In genomic region chr2:110441905-110442304, GRCh38 we compare ENCODE assay signal across 1 cellular context. TPM values are rescaled to one million over a fixed set of nuclear protein-coding genes. Genes with fewer than 3 reads are reported as not detected.
"Had no signal": no experiment of that assay in that cellular context is flagged by ENCODE, and none has a peak within 500 bp of the region (broad histone marks: within the 10 kb centered on the region; RNA-seq: fewer than 3 reads in every experiment).

No MANE protein-coding gene starts in this region.

RNA-seq across cellular contexts. Expression of gene LIMS4, which starts 30.7 kb away (rescaled TPM):
- total RNA-seq: NCI-H460 had no signal
